In the genomic region with DNA sequence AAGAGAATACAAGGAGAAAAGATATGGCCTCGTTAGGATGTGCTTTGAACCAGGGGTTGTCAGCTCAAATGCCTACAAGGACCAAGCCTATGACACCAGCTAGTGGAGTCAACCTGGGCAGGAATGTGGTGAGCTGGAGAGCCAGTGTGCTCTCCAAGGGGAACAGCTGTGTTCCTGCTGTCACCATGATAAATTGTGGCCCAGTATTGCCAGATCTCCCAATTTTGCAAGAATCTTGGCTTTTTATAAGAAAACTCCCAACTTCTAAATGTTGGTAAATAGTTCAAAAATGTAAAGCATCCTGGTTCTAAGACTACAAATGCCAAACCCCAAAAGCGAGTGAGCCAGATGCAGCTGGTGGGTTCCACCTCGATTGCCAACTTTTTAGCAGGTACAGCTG, we compare ENCODE assay signal across 22 cellular contexts.
"Had no signal": no experiment of that assay in that cellular context is flagged by ENCODE, and none has a peak within 500 bp of the region (broad histone marks: within the 10 kb centered on the region; RNA-seq: fewer than 3 reads in every experiment).

No MANE protein-coding gene starts in this region.

- H3K27ac ChIP-seq: lower lobe of right lung, thoracic aorta, uterus had no signal

- ATAC-seq: activated naive CD4-positive, alpha-beta T cell treated with anti-CD3 and anti-CD28 coated beads, Interleukin-2, amount 50 U/mL, for 72 hours; activated T-cell treated with anti-CD3 and anti-CD28 coated beads, Interleukin-2, amount 50 U/mL, for 4 hours; activated T-helper 17 cell treated with anti-CD3 and anti-CD28 coated beads, Interleukin-2, amount 50 U/mL, for 72 hours; lower lobe of right lung; naive thymus-derived CD8-positive, alpha-beta T cell; stimulated activated effector memory CD8-positive, alpha-beta T cell treated with anti-CD3 and anti-CD28 coated beads, Interleukin-12 subunit alpha, Interleukin-12 subunit beta, amount 100 ng/mL, for 72 hours had no signal

- H3K9me3 ChIP-seq: esophagus squamous epithelium, heart right ventricle, lower lobe of right lung, thoracic aorta, uterus had no signal

- H3K4me3 ChIP-seq: esophagus squamous epithelium, heart right ventricle, lower lobe of right lung, thoracic aorta, uterus had no signal

- H3K36me3 ChIP-seq: esophagus squamous epithelium, heart right ventricle, lower lobe of right lung, thoracic aorta, uterus had no signal

- DNase-seq: activated CD4-positive, alpha-beta memory T cell treated with anti-CD3 and anti-CD28 coated beads, Interleukin-2, amount 10 ng/mL, durations not matched to agents 7 days and 5 days; activated CD4-positive, alpha-beta T cell treated with anti-CD3 and anti-CD28 coated beads for 1 hour; activated CD4-positive, alpha-beta T cell treated with anti-CD3 and anti-CD28 coated beads, Interleukin-2, amount 10 ng/mL, durations not matched to agents 7 days and 5 days; activated CD8-positive, alpha-beta memory T cell treated with anti-CD3 and anti-CD28 coated beads, Interleukin-2, amount 50 U/mL, for 48 hours; activated gamma-delta T cell treated with Interleukin-2 at 50 U/mL for 16 hours; activated T-cell treated with anti-CD3 and anti-CD28 coated beads, Interleukin-2, amount 50 U/mL, for 4 hours; anterior cingulate cortex; dermis blood vessel endothelial cell; effector CD4-positive, alpha-beta T cell; esophagus squamous epithelium; heart right ventricle; lower lobe of right lung; mesenchymal stem cell; naive thymus-derived CD8-positive, alpha-beta T cell; small intestine; stimulated activated CD4-positive, alpha-beta T cell treated with anti-CD3 and anti-CD28 coated beads, Interleukin-4, amount 100 ng/mL, for 24 hours; T-helper 2 cell had no signal

- H3K27me3 ChIP-seq: esophagus squamous epithelium, heart right ventricle, uterus had no signal

- H3K4me1 ChIP-seq: uterus had no signal
